ENCODE assay signal across 13 cellular contexts in genomic region chr14:22484638-22485037, GRCh38.
DNase-seq lines count a peak whose midpoint lies in the region; ATAC-seq and TF ChIP-seq lines count a peak whose summit lies in the region.
"Had no signal": no experiment of that assay in that cellular context is flagged by ENCODE, and none has a peak within 500 bp of the region (broad histone marks: within the 10 kb centered on the region; RNA-seq: fewer than 3 reads in every experiment).

No MANE protein-coding gene starts in this region.

- H3K9me3 ChIP-seq in cardiac muscle cell (ENCODE audit: low read depth), result no peaks in the 10 kb centered on the region
- H3K9me3 ChIP-seq: upper lobe of right lung had no signal

- H3K27ac Mint-ChIP-seq in activated T-cell treated with anti-CD3 and anti-CD28 coated beads, Interleukin-2, amount 50 U/mL, for 72 hours, result peak overlapping the region; percentile 93
- peak overlapping the region; percentile 94 for H3K27ac Mint-ChIP-seq in activated CD8-positive, alpha-beta T cell treated with anti-CD3 and anti-CD28 coated beads for 36 hours
- H3K27ac Mint-ChIP-seq in stimulated activated naive CD8-positive, alpha-beta T cell treated with anti-CD3 and anti-CD28 coated beads, Interleukin-15, amount 100 ng/mL, for 72 hours, result peak overlapping the region in 1 of 2 donors; percentile 19

- no peak for DNase-seq in activated T-cell treated with anti-CD3 and anti-CD28 coated beads, Interleukin-2, amount 50 U/mL, for 72 hours
- DNase-seq in activated T-cell treated with anti-CD3 and anti-CD28 coated beads for 4 hours (no peak), cardiac muscle cell (ENCODE audit: low read depth in 1 of 2, low spot score in 1 of 2) (peak; percentile 60 to 91), dermis blood vessel endothelial cell (no peak), middle frontal gyrus (ENCODE audit: extremely low spot score, low spot score) (no peak), SKM-1 treated with dmso at 0.1 percent for 144 hours (lab: John Stamatoyannopoulos, UW; ENCODE audit: unreplicated experiment) (no peak)
- DNase-seq in activated CD8-positive, alpha-beta T cell treated with anti-CD3 and anti-CD28 coated beads for 36 hours, result no peak
- no peak for DNase-seq in stimulated activated naive CD8-positive, alpha-beta T cell treated with anti-CD3 and anti-CD28 coated beads, Interleukin-15, amount 100 ng/mL, for 72 hours
- DNase-seq: anterior cingulate cortex, GDM1, NCI-H345, SIG-M5, upper lobe of right lung had no signal

- no peaks in the 10 kb centered on the region for H3K27me3 Mint-ChIP-seq in activated T-cell treated with anti-CD3 and anti-CD28 coated beads, Interleukin-2, amount 50 U/mL, for 72 hours (ENCODE audit: low read depth)
- H3K27me3 Mint-ChIP-seq in activated CD8-positive, alpha-beta T cell treated with anti-CD3 and anti-CD28 coated beads for 36 hours, result no peaks in the 10 kb centered on the region
- no peaks in the 10 kb centered on the region for H3K27me3 Mint-ChIP-seq in stimulated activated naive CD8-positive, alpha-beta T cell treated with anti-CD3 and anti-CD28 coated beads, Interleukin-15, amount 100 ng/mL, for 72 hours

- H3K36me3 Mint-ChIP-seq in activated T-cell treated with anti-CD3 and anti-CD28 coated beads, Interleukin-2, amount 50 U/mL, for 72 hours (ENCODE audit: insufficient read depth in 2 of 2), result peaks cover 12 to 13% of the 10 kb centered on the region in 2 donors
- peaks cover 47% of the 10 kb centered on the region for H3K36me3 Mint-ChIP-seq in activated CD8-positive, alpha-beta T cell treated with anti-CD3 and anti-CD28 coated beads for 36 hours (ENCODE audit: low read depth)

- TF ChIP-seq CTCF in activated CD8-positive, alpha-beta T cell treated with anti-CD3 and anti-CD28 coated beads for 36 hours (IDR thresholded peaks at IDR 0.05), result no peak
- no peak for TF ChIP-seq CTCF in cardiac muscle cell (IDR thresholded peaks at IDR 0.05; ENCODE audit: low read depth, low read length)

- no peak overlapping the region for H3K27ac ChIP-seq in cardiac muscle cell
- H3K27ac ChIP-seq: upper lobe of right lung had no signal

- CTCF ChIA-PET in activated CD8-positive, alpha-beta T cell treated with anti-CD3 and anti-CD28 coated beads for 36 hours (lab: Charles Lee), result interaction anchor here (1.0 kb wide), 1 partner anchor 16 kb away, joined by 3 read pairs; no protein-coding TSS in a partner anchor

- no peak overlapping the region for H3K4me3 ChIP-seq in cardiac muscle cell
- H3K4me3 ChIP-seq: upper lobe of right lung had no signal

- no peaks in the 10 kb centered on the region for H3K9me3 Mint-ChIP-seq in activated T-cell treated with anti-CD3 and anti-CD28 coated beads, Interleukin-2, amount 50 U/mL, for 72 hours
- H3K9me3 Mint-ChIP-seq in activated CD8-positive, alpha-beta T cell treated with anti-CD3 and anti-CD28 coated beads for 36 hours, result no peaks in the 10 kb centered on the region
- no peaks in the 10 kb centered on the region for H3K9me3 Mint-ChIP-seq in stimulated activated naive CD8-positive, alpha-beta T cell treated with anti-CD3 and anti-CD28 coated beads, Interleukin-15, amount 100 ng/mL, for 72 hours

- H3K4me1 Mint-ChIP-seq in activated T-cell treated with anti-CD3 and anti-CD28 coated beads, Interleukin-2, amount 50 U/mL, for 72 hours (ENCODE audit: low read depth), result peaks cover under 1% of the 10 kb centered on the region
- no peaks in the 10 kb centered on the region for H3K4me1 Mint-ChIP-seq in activated CD8-positive, alpha-beta T cell treated with anti-CD3 and anti-CD28 coated beads for 36 hours (ENCODE audit: low read depth)
- H3K4me1 Mint-ChIP-seq in stimulated activated naive CD8-positive, alpha-beta T cell treated with anti-CD3 and anti-CD28 coated beads, Interleukin-15, amount 100 ng/mL, for 72 hours, result no peaks in the 10 kb centered on the region

- intact Hi-C loops in activated CD8-positive, alpha-beta T cell treated with anti-CD3 and anti-CD28 coated beads for 36 hours (cut with micrococcal nuclease), result no loop called here

- no peak for ATAC-seq in activated T-cell treated with anti-CD3 and anti-CD28 coated beads, Interleukin-2, amount 50 U/mL, for 72 hours (replicated peaks in 1 of 2)
- ATAC-seq in activated CD8-positive, alpha-beta T cell treated with anti-CD3 and anti-CD28 coated beads for 36 hours, result no peak
- no peak for ATAC-seq in stimulated activated naive CD8-positive, alpha-beta T cell treated with anti-CD3 and anti-CD28 coated beads, Interleukin-15, amount 100 ng/mL, for 72 hours
- ATAC-seq: upper lobe of right lung had no signal

- H3K4me1 ChIP-seq in cardiac muscle cell (ENCODE audit: low read depth), result peaks cover 39% of the 10 kb centered on the region
- H3K4me1 ChIP-seq: upper lobe of right lung had no signal

- H3K36me3 ChIP-seq in cardiac muscle cell, result no peaks in the 10 kb centered on the region
- H3K36me3 ChIP-seq: upper lobe of right lung had no signal

- peaks cover 4% of the 10 kb centered on the region for H3K27me3 ChIP-seq in cardiac muscle cell
- H3K27me3 ChIP-seq: upper lobe of right lung had no signal

- H3K4me3 Mint-ChIP-seq in activated T-cell treated with anti-CD3 and anti-CD28 coated beads, Interleukin-2, amount 50 U/mL, for 72 hours, result peak overlapping the region; percentile 69 to 95
- peak overlapping the region; percentile 82 for H3K4me3 Mint-ChIP-seq in activated CD8-positive, alpha-beta T cell treated with anti-CD3 and anti-CD28 coated beads for 36 hours
- H3K4me3 Mint-ChIP-seq in stimulated activated naive CD8-positive, alpha-beta T cell treated with anti-CD3 and anti-CD28 coated beads, Interleukin-15, amount 100 ng/mL, for 72 hours, result peak overlapping the region; percentile 39 to 54

- POLR2A ChIA-PET in activated CD8-positive, alpha-beta T cell treated with anti-CD3 and anti-CD28 coated beads for 36 hours (lab: Charles Lee), result interaction anchor here (0.6 to 29.5 kb wide), 4 partner anchors 9 to 76 kb away, joined by 3 to 684 read pairs (median 4); no protein-coding TSS in a partner anchor

Comparison
In these comparisons a context has a peak if more than half of its experiments do, and no peak if none do; other contexts are left out.
1. DNase-seq: peak in cardiac muscle cell (2 of 2); none in activated T-cell treated with anti-CD3 and anti-CD28 coated beads, Interleukin-2, amount 50 U/mL, for 72 hours (0 of 2), activated T-cell treated with anti-CD3 and anti-CD28 coated beads for 4 hours (single experiment), activated CD8-positive, alpha-beta T cell treated with anti-CD3 and anti-CD28 coated beads for 36 hours (single experiment), stimulated activated naive CD8-positive, alpha-beta T cell treated with anti-CD3 and anti-CD28 coated beads, Interleukin-15, amount 100 ng/mL, for 72 hours (0 of 2), dermis blood vessel endothelial cell (single experiment), middle frontal gyrus (single experiment) and SKM-1 treated with dmso at 0.1 percent for 144 hours (single experiment).
2. Peak in every context shown above with its lines, with median percentiles within 50 percentile points of each other: H3K4me3 Mint-ChIP-seq.